Comparison of ENCODE assay signal across 8 cellular contexts in genomic region chr17:29294580-29294900, GRCh38. TPM values are rescaled to one million over a fixed set of nuclear protein-coding genes. Genes with fewer than 3 reads are reported as not detected.
DNase-seq lines count a peak whose midpoint lies in the region; ATAC-seq lines count a peak whose summit lies in the region.

No MANE protein-coding gene starts in this region.

- POLR2A ChIA-PET in CD4-positive, alpha-beta memory T cell (lab: Charles Lee; ENCODE audit: partially characterized antibody), result interaction anchor here (0.6 to 3.2 kb wide), 36 partner anchors 8 to 1069 kb away, joined by 3 to 22 read pairs (median 4); partner anchors contain the start of genes ABHD15, FAM222B, FLOT2 and MYO18A

- CTCF ChIA-PET in CD4-positive, alpha-beta memory T cell (lab: Charles Lee; ENCODE audit: partially characterized antibody), result interaction anchor here (0.9 to 1.6 kb wide), 9 partner anchors 9 to 322 kb away, joined by 3 to 7 read pairs (median 3); no protein-coding TSS in a partner anchor

- H3K36me3 Mint-ChIP-seq in CD4-positive, alpha-beta memory T cell, result peaks cover 5 to 19% of the 10 kb centered on the region in 2 donors
- H3K36me3 Mint-ChIP-seq in effector memory CD8-positive, alpha-beta T cell (ENCODE audit: insufficient read depth), result peaks cover 36% of the 10 kb centered on the region

- peak overlapping the region; percentile 99 to 100 (median 100) for H3K4me3 Mint-ChIP-seq in CD4-positive, alpha-beta memory T cell
- peak overlapping the region; percentile 94 to 98 for H3K4me3 Mint-ChIP-seq in effector memory CD8-positive, alpha-beta T cell

- H3K36me3 ChIP-seq in CD4-positive, alpha-beta memory T cell (ENCODE audit: insufficient read depth, low read length), result no peaks in the 10 kb centered on the region
- peaks cover 12% of the 10 kb centered on the region for H3K36me3 ChIP-seq in neuron (ENCODE audit: insufficient read depth, low read length)

- intact Hi-C loops in CD4-positive, alpha-beta memory T cell (cut with micrococcal nuclease), result loop anchor here (1.0 to 10.0 kb wide), 8 partner anchors 42 to 570 kb away; partner anchors contain the start of genes ABHD15, NEK8, TAOK1 and TLCD1

- peaks cover 19 to 46% (median 29%) of the 10 kb centered on the region in 4 donors for H3K4me1 Mint-ChIP-seq in CD4-positive, alpha-beta memory T cell
- peaks cover 30 to 32% of the 10 kb centered on the region in 2 donors for H3K4me1 Mint-ChIP-seq in effector memory CD8-positive, alpha-beta T cell (ENCODE audit: low read depth in 2 of 2)

- H3K27ac ChIP-seq in CD4-positive, alpha-beta memory T cell (ENCODE audit: low read depth, low read length), result peak overlapping the region; percentile 77

- peak overlapping the region; percentile 98 to 100 (median 99) for H3K27ac Mint-ChIP-seq in CD4-positive, alpha-beta memory T cell
- H3K27ac Mint-ChIP-seq in effector memory CD8-positive, alpha-beta T cell, result peak overlapping the region; percentile 95 to 96

- no peaks in the 10 kb centered on the region for H3K27me3 Mint-ChIP-seq in CD4-positive, alpha-beta memory T cell
- no peaks in the 10 kb centered on the region for H3K27me3 Mint-ChIP-seq in effector memory CD8-positive, alpha-beta T cell

- H3K4me1 ChIP-seq in CD4-positive, alpha-beta memory T cell (ENCODE audit: insufficient read depth, low read length), result peaks cover 36% of the 10 kb centered on the region
- peaks cover 17% of the 10 kb centered on the region for H3K4me1 ChIP-seq in neuron (ENCODE audit: insufficient read depth, low read length)

- no peaks in the 10 kb centered on the region for H3K27me3 ChIP-seq in CD4-positive, alpha-beta memory T cell (ENCODE audit: insufficient read depth, low read length)
- no peaks in the 10 kb centered on the region for H3K27me3 ChIP-seq in neuron (ENCODE audit: insufficient read depth, low read length)

- no peak for ATAC-seq in effector memory CD8-positive, alpha-beta T cell (replicated peaks)
- ATAC-seq in GM18520 (IDR thresholded peaks at IDR 0.05; ENCODE audit: unreplicated experiment), result no peak

- H3K9me3 Mint-ChIP-seq in CD4-positive, alpha-beta memory T cell, result peaks cover 0 to 4% (median 0%) of the 10 kb centered on the region in 8 donors
- no peaks in the 10 kb centered on the region for H3K9me3 Mint-ChIP-seq in effector memory CD8-positive, alpha-beta T cell

- peak overlapping the region; percentile 27 to 77 for H3K4me3 ChIP-seq in CD4-positive, alpha-beta memory T cell (ENCODE audit: low read length in 2 of 2)
- H3K4me3 ChIP-seq in neuron (ENCODE audit: low read length), result peak overlapping the region; percentile 73

- peak overlapping the region; percentile 2 for H2AFZ ChIP-seq in neuron (ENCODE audit: low read depth, low read length)

- no peak for DNase-seq in CD4-positive, alpha-beta memory T cell
- DNase-seq in NCI-H345 (lab: John Stamatoyannopoulos, UW) (peak; percentile 28), OCI-M2 (lab: John Stamatoyannopoulos, UW; ENCODE audit: unreplicated experiment) (no peak)
- DNase-seq in effector memory CD8-positive, alpha-beta T cell, result no peak
- no peak for DNase-seq in stimulated activated naive CD4-positive, alpha-beta T cell (lab: John Stamatoyannopoulos, UW)
- no peak for DNase-seq in NK-92 treated with Interleukin-12 subunit alpha and Interleukin-12 subunit beta, amount 100 ng/mL, for 24 hours (lab: John Stamatoyannopoulos, UW)

- no peaks in the 10 kb centered on the region for H3K9me3 ChIP-seq in CD4-positive, alpha-beta memory T cell (ENCODE audit: control insufficient read depth in 1 of 2, low read length in 2 of 2)
- no peaks in the 10 kb centered on the region for H3K9me3 ChIP-seq in neuron (ENCODE audit: low read length)

RNA-seq across cellular contexts. Expression of gene NUFIP2, which starts 0.6 kb away (rescaled TPM):
- total RNA-seq in CD4-positive, alpha-beta memory T cell, result 10 to 100 TPM; 77.5 to 85.1 TPM
- polyA plus RNA-seq in CD4-positive, alpha-beta memory T cell, result 10 to 100 TPM; 11.5 to 15.6 TPM

RNA-seq across cellular contexts. Expression of gene CRYBA1, which starts 47.9 kb away (rescaled TPM):
- total RNA-seq in CD4-positive, alpha-beta memory T cell, result not detected
- not detected for polyA plus RNA-seq in CD4-positive, alpha-beta memory T cell
